21 cellular contexts compared by ENCODE assay signal in the genomic region with DNA sequence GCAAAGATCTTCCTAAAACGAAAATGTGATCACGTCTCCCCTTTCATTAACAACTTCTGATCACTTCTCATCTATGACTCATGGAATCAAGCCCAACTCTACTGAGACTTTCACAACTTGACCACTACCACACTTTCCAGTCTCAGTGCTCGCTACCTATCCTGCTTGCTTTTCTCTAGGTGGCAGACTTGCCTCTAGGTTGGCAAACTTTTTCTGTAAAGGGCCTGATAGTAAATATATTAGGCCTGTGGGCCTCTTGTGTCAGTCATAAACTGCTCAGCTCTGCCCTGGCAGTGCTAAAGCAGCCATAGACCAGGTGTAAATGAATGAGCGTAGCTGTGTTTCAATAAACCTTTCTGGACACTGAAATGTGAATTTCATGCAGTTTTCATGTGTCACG. TPM values are rescaled to one million over a fixed set of nuclear protein-coding genes. Genes with fewer than 3 reads are reported as not detected.
"Had no signal": no experiment of that assay in that cellular context is flagged by ENCODE, and none has a peak within 500 bp of the region (broad histone marks: within the 10 kb centered on the region; RNA-seq: fewer than 3 reads in every experiment).

No MANE protein-coding gene starts in this region.

- DNase-seq: activated CD4-positive, alpha-beta T cell treated with anti-CD3 and anti-CD28 coated beads, Interleukin-2, amount 50 U/mL, for 1 hour; activated CD8-positive, alpha-beta memory T cell treated with anti-CD3 and anti-CD28 coated beads for 24 hours; activated naive CD4-positive, alpha-beta T cell treated with anti-CD3 and anti-CD28 coated beads for 36 hours; activated naive CD8-positive, alpha-beta T cell treated with anti-CD3 and anti-CD28 coated beads, Interleukin-2, amount 50 U/mL, for 24 hours; aorta; effector memory CD8-positive, alpha-beta T cell; heart right ventricle; islet precursor cell; mucosa of descending colon; naive thymus-derived CD8-positive, alpha-beta T cell; retina; transverse colon had no signal

- ATAC-seq: activated CD4-positive, CD25-positive, alpha-beta regulatory T cell treated with anti-CD3 and anti-CD28 coated beads, Interleukin-2, amount 50 U/mL, for 24 hours; activated naive CD8-positive, alpha-beta T cell treated with anti-CD3 and anti-CD28 coated beads, Interleukin-2, amount 50 U/mL, for 24 hours; activated T-helper 17 cell treated with anti-CD3 and anti-CD28 coated beads, Interleukin-2, amount 50 U/mL, for 72 hours; effector memory CD8-positive, alpha-beta T cell; gastroesophageal sphincter; heart right ventricle; mucosa of descending colon; naive thymus-derived CD8-positive, alpha-beta T cell; stimulated activated memory B cell treated with anti-CD40 and anti-IgM and Interleukin-4, amounts not matched to agents 10 μg/mL and 1 μg/mL and 100 μg/mL, for 72 hours had no signal

- H3K27ac Mint-ChIP-seq: activated naive CD4-positive, alpha-beta T cell treated with anti-CD3 and anti-CD28 coated beads for 36 hours; activated naive CD8-positive, alpha-beta T cell treated with anti-CD3 and anti-CD28 coated beads, Interleukin-2, amount 50 U/mL, for 24 hours; activated T-helper 17 cell treated with anti-CD3 and anti-CD28 coated beads, Interleukin-2, amount 50 U/mL, for 72 hours; dendritic cell treated with granulocyte-macrophage colony-stimulating factor and Interleukin-4, amounts not matched to agents 40 ng/mL and 50 ng/mL, for 4 days; effector memory CD8-positive, alpha-beta T cell; naive thymus-derived CD8-positive, alpha-beta T cell; stimulated activated memory B cell treated with anti-CD40 and anti-IgM and Interleukin-4, amounts not matched to agents 10 μg/mL and 1 μg/mL and 100 μg/mL, for 72 hours had no signal

- H3K4me1 Mint-ChIP-seq: activated T-helper 17 cell treated with anti-CD3 and anti-CD28 coated beads, Interleukin-2, amount 50 U/mL, for 72 hours; naive thymus-derived CD8-positive, alpha-beta T cell; stimulated activated memory B cell treated with anti-CD40 and anti-IgM and Interleukin-4, amounts not matched to agents 10 μg/mL and 1 μg/mL and 100 μg/mL, for 72 hours had no signal

- H3K9me3 Mint-ChIP-seq: activated naive CD8-positive, alpha-beta T cell treated with anti-CD3 and anti-CD28 coated beads, Interleukin-2, amount 50 U/mL, for 24 hours; activated T-helper 17 cell treated with anti-CD3 and anti-CD28 coated beads, Interleukin-2, amount 50 U/mL, for 72 hours; dendritic cell treated with granulocyte-macrophage colony-stimulating factor and Interleukin-4, amounts not matched to agents 40 ng/mL and 50 ng/mL, for 4 days; effector memory CD8-positive, alpha-beta T cell; stimulated activated memory B cell treated with anti-CD40 and anti-IgM and Interleukin-4, amounts not matched to agents 10 μg/mL and 1 μg/mL and 100 μg/mL, for 72 hours had no signal

- H3K36me3 ChIP-seq: gastroesophageal sphincter, heart right ventricle, transverse colon had no signal

- H3K27ac ChIP-seq: epithelial cell of prostate, gastroesophageal sphincter, heart right ventricle, transverse colon had no signal

- H3K27me3 Mint-ChIP-seq: dendritic cell treated with granulocyte-macrophage colony-stimulating factor and Interleukin-4, amounts not matched to agents 40 ng/mL and 50 ng/mL, for 4 days; stimulated activated memory B cell treated with anti-CD40 and anti-IgM and Interleukin-4, amounts not matched to agents 10 μg/mL and 1 μg/mL and 100 μg/mL, for 72 hours had no signal

- H3K4me3 ChIP-seq: gastroesophageal sphincter, heart right ventricle, mucosa of descending colon, transverse colon had no signal

- H3K9me3 ChIP-seq: gastroesophageal sphincter, heart right ventricle, mucosa of descending colon, transverse colon had no signal

- H3K4me1 ChIP-seq: gastroesophageal sphincter, heart right ventricle, transverse colon had no signal

- H3K4me3 Mint-ChIP-seq: activated naive CD4-positive, alpha-beta T cell treated with anti-CD3 and anti-CD28 coated beads for 36 hours; activated naive CD8-positive, alpha-beta T cell treated with anti-CD3 and anti-CD28 coated beads, Interleukin-2, amount 50 U/mL, for 24 hours; activated T-helper 17 cell treated with anti-CD3 and anti-CD28 coated beads, Interleukin-2, amount 50 U/mL, for 72 hours; dendritic cell treated with granulocyte-macrophage colony-stimulating factor and Interleukin-4, amounts not matched to agents 40 ng/mL and 50 ng/mL, for 4 days; effector memory CD8-positive, alpha-beta T cell; naive thymus-derived CD8-positive, alpha-beta T cell; stimulated activated memory B cell treated with anti-CD40 and anti-IgM and Interleukin-4, amounts not matched to agents 10 μg/mL and 1 μg/mL and 100 μg/mL, for 72 hours had no signal

- H3K27me3 ChIP-seq: gastroesophageal sphincter, transverse colon had no signal

- H3K36me3 Mint-ChIP-seq: naive thymus-derived CD8-positive, alpha-beta T cell; stimulated activated memory B cell treated with anti-CD40 and anti-IgM and Interleukin-4, amounts not matched to agents 10 μg/mL and 1 μg/mL and 100 μg/mL, for 72 hours had no signal

RNA-seq across cellular contexts. Expression of gene HMGB4, which starts 21.5 kb away (rescaled TPM):
- total RNA-seq: activated naive CD4-positive, alpha-beta T cell treated with anti-CD3 and anti-CD28 coated beads for 36 hours; activated T-helper 17 cell treated with anti-CD3 and anti-CD28 coated beads, Interleukin-2, amount 50 U/mL, for 72 hours; aorta; bronchial epithelial cell; cerebellum; gastroesophageal sphincter; heart right ventricle; mucosa of descending colon; naive thymus-derived CD8-positive, alpha-beta T cell; subcutaneous adipose tissue; transverse colon had no signal
